In genomic region chr18:79458917-79459803, GRCh38 we compare ENCODE assay signal across 1 cellular context.
TF ChIP-seq lines count a peak whose summit lies in the region.

No MANE protein-coding gene starts in this region.

TF ChIP-seq in GM23338, 12 proteins besides CTCF, POLR2A, EP300 and RAD21 (continued from another document):
- no peak for TF ChIP-seq ZNF462 (CRISPR knock-in tag; IDR thresholded peaks at IDR 0.05)
